Comparison of ENCODE assay signal across 8 cellular contexts in the genomic region with DNA sequence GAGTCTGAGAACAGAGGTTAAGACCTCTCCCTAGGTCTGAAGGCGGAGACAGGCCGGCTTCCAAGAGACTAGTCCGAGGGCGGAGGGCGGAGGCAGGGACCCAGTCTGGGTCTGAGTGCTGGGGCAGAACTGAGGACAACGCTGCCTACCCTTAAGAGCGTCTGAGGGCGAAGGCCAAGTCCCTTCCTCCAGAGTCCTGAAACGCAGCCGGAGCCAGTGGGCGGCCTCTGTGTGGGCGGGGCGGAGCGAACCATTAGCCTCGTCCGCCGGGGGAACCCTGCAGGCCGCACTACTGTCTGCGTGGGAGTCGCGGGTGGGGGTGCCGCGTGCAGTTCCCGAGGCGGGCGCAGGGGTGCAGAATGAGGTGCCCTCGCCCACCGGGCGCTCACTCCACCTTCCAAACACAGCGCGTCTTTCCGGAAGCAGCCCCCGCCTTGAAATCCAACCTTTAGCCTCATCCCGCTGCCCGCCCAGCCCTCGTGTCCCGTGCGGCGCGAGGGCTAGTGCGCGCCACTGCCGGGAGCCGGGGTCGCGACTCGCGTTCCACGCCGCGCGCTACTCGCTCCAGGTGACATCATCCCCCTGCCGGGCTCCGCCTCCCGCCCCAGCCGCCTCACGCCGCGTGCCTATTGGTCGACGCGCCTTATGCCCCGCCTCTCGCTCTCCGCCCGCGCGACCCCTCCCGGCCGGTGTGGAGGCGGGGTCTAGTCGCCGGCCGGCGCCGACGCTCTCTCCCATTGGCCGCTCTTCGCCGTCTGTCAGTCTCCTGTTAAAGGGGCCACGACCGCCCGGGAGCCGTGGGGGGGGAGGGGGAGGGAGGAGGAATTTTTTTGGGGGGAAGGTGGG. TPM values are rescaled to one million over a fixed set of nuclear protein-coding genes. Genes with fewer than 3 reads are reported as not detected.
DNase-seq lines count a peak whose midpoint lies in the region; ATAC-seq, FAIRE-seq and TF ChIP-seq lines count a peak whose summit lies in the region.

A gene with protein sequence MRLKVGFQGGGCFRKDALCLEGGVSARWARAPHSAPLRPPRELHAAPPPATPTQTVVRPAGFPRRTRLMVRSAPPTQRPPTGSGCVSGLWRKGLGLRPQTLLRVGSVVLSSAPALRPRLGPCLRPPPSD (minus strand): TSS at position 579 of the 846 bp plus-strand sequence. CDS start 121 bp downstream, at position 458.

- H3K4me3 Mint-ChIP-seq in progenitor cell of endocrine pancreas (ENCODE audit: low read depth), result peak within 1 kb of the TSS; percentile 79

- peak in 4 of 9 donors; percentile 20 to 40 (median 27) for TF ChIP-seq CTCF in heart right ventricle (IDR thresholded peaks at IDR 0.05)
- TF ChIP-seq CTCF in progenitor cell of endocrine pancreas (IDR thresholded peaks at IDR 0.05; ENCODE audit: unreplicated experiment), result no peak
- TF ChIP-seq CTCF in upper lobe of right lung (IDR thresholded peaks at IDR 0.05), result peak; percentile 30

- H3K36me3 ChIP-seq in heart right ventricle (no peaks in the 10 kb centered on the region), upper lobe of right lung (no peaks in the 10 kb centered on the region)

- peak within 1 kb of the TSS; percentile 35 for H3K27ac ChIP-seq in adipose tissue (ENCODE audit: low read depth, low read length)
- H3K27ac ChIP-seq in heart right ventricle, result peak within 1 kb of the TSS; percentile 86 to 99 (median 97)
- peak within 1 kb of the TSS; percentile 97 for H3K27ac ChIP-seq in upper lobe of right lung

- ATAC-seq in HG02798 (IDR thresholded peaks at IDR 0.05; ENCODE audit: poor library complexity, unreplicated experiment) (peak; percentile 85), heart right ventricle (peak; percentile 89 to 95 (median 94)), upper lobe of right lung (peak; percentile 92)

- no peaks in the 10 kb centered on the region for H3K9me3 Mint-ChIP-seq in progenitor cell of endocrine pancreas (ENCODE audit: low read depth)

- H3K4me3 ChIP-seq in heart right ventricle (peak within 1 kb of the TSS; percentile 41 to 85 (median 64)), upper lobe of right lung (peak within 1 kb of the TSS; percentile 71)

- peak; percentile 99 for FAIRE-seq in GM12892 (lab: Jason Lieb, UNC)

- H3K27me3 ChIP-seq in heart right ventricle (peaks cover 0 to 19% (median 0%) of the 10 kb centered on the region in 7 donors), upper lobe of right lung (no peaks in the 10 kb centered on the region)

- H3K4me1 ChIP-seq in heart right ventricle (peaks cover 11 to 50% (median 35%) of the 10 kb centered on the region in 9 donors), upper lobe of right lung (peaks cover 24% of the 10 kb centered on the region)

- no peaks in the 10 kb centered on the region for H3K36me3 Mint-ChIP-seq in progenitor cell of endocrine pancreas (ENCODE audit: insufficient read depth)

- peak; percentile 66; the same call in 1 of the 2 replicates for TF ChIP-seq POLR2A in GM12892 (IDR thresholded peaks at IDR 0.05; ENCODE audit: low read depth, low read length)

- 1% methylated on average over 52 to 85 of the region's 85 CpGs for WGBS in adipose tissue, 3 donors
- WGBS in heart right ventricle, 2 donors, result 1% methylated on average over 85 of the region's 85 CpGs

- no peaks in the 10 kb centered on the region for H3K9me3 ChIP-seq in heart right ventricle
- H3K9me3 ChIP-seq in upper lobe of right lung, result no peaks in the 10 kb centered on the region

- DNase-seq in GM12892 (ENCODE audit: insufficient read length) (peak; percentile 96), NCI-H1417 treated with DMSO at 0.1 percent for 48 hours (lab: John Stamatoyannopoulos, UW) (peak; percentile 65), SW480 (ENCODE audit: low spot score) (peak; percentile 97), heart right ventricle (peak; percentile 94 to 97), progenitor cell of endocrine pancreas (ENCODE audit: low spot score, unreplicated experiment) (peak; percentile 91), upper lobe of right lung (peak; percentile 97)

- H3K27me3 Mint-ChIP-seq in progenitor cell of endocrine pancreas, result peaks cover 27% of the 10 kb centered on the region

- peak within 1 kb of the TSS; percentile 93 for H3K27ac Mint-ChIP-seq in progenitor cell of endocrine pancreas

- intact Hi-C loops in heart right ventricle (cut with DNase I) (loop anchor here in 4 of 10 donors (2.0 to 5.0 kb wide), 3 partner anchors 30 to 39 kb away; a partner anchor contains a TSS), upper lobe of right lung (cut with DNase I) (no loop called here)

- H3K4me1 Mint-ChIP-seq in progenitor cell of endocrine pancreas (ENCODE audit: low read depth), result peaks cover 13% of the 10 kb centered on the region

RNA-seq across cellular contexts. Expression of the gene that starts here (rescaled TPM):
- polyA plus RNA-seq in GM12892 (2012; ENCODE audit: missing spikeins), result not detected
- polyA plus RNA-seq in adipose tissue (1 to 10 TPM in 2 of 3 donors, not detected in 1; 1.5 to 5.1 TPM), heart right ventricle (1 to 10 TPM; 1.9 to 5.4 TPM)
- total RNA-seq in heart right ventricle (1 to 10 TPM in 5 of 10 donors, under 1 TPM in 5; 0.64 to 2.3 (median 1.0) TPM), progenitor cell of endocrine pancreas (1.3 and 1.5 TPM in 2 replicates), upper lobe of right lung (1.5 TPM)

Comparison
In these comparisons a context has a peak if more than half of its experiments do, and no peak if none do; other contexts are left out.
1. Peak in every context shown above with its lines: DNase-seq, ATAC-seq, H3K4me3 ChIP-seq and H3K27ac ChIP-seq.
2. H3K27ac ChIP-seq: peak in every context shown above with its lines; median percentile 97 in heart right ventricle; 97 in upper lobe of right lung; 35 in adipose tissue.